ENCODE assay signal across 10 cellular contexts in genomic region chr7:64087501-64087900, GRCh38. TPM values are rescaled to one million over a fixed set of nuclear protein-coding genes. Genes with fewer than 3 reads are reported as not detected.
"Had no signal": no experiment of that assay in that cellular context is flagged by ENCODE, and none has a peak within 500 bp of the region (broad histone marks: within the 10 kb centered on the region; RNA-seq: fewer than 3 reads in every experiment).

No MANE protein-coding gene starts in this region.

- H3K9ac ChIP-seq: GM23248 had no signal

- H3K4me3 ChIP-seq: GM23248, HAP-1, K562 had no signal

- H3K9me3 ChIP-seq: HAP-1 had no signal

- H3K27ac ChIP-seq: GM23248 had no signal

- DNase-seq: GM23248, GOT3, H7, HFFc6, IMR-90, KG1 had no signal

- H3K27ac Mint-ChIP-seq: HFFc6 had no signal

- H3K4me3 Mint-ChIP-seq: HFFc6 had no signal

- H2AFZ ChIP-seq: GM23248 had no signal

- ATAC-seq: HCT116, K562 had no signal

- H3K36me3 ChIP-seq: HAP-1 had no signal

- H3K4me1 ChIP-seq: HAP-1 had no signal

RNA-seq across cellular contexts. Expression of gene ZNF727, which starts 42.3 kb away (rescaled TPM):
- total RNA-seq: GM23248, H7, HT-29, IMR-90, K562 had no signal
- polyA plus RNA-seq: GM23248, IMR-90, K562 had no signal
